Comparison of ENCODE assay signal across 8 cellular contexts in genomic region chr3:88150771-88151170, GRCh38. TPM values are rescaled to one million over a fixed set of nuclear protein-coding genes. Genes with fewer than 3 reads are reported as not detected.
DNase-seq lines count a peak whose midpoint lies in the region; ATAC-seq, FAIRE-seq and TF ChIP-seq lines count a peak whose summit lies in the region.

No MANE protein-coding gene starts in this region.

- TF ChIP-seq POLR2A in A549 (IDR thresholded peaks at IDR 0.05; ENCODE audit: low read length) (no peak), right lobe of liver (IDR thresholded peaks at IDR 0.05) (no peak), uterus (IDR thresholded peaks at IDR 0.05) (no peak)

- DNase-seq in A549 (ENCODE audit: low read depth in 1 of 2, low spot score in 1 of 2) (no peak), astrocyte (ENCODE audit: low read depth) (no peak), right lobe of liver (no peak), uterus (no peak), COLO829 (ENCODE audit: low spot score) (no peak), HuH-7 (ENCODE audit: low spot score) (no peak)

- H4K20me1 ChIP-seq in astrocyte (ENCODE audit: insufficient read depth, low read length): peaks cover 8% of the 10 kb centered on the region

- H2AFZ ChIP-seq in astrocyte (ENCODE audit: low read depth, low read length): no peak overlapping the region

- no peaks in the 10 kb centered on the region for H3K9me3 ChIP-seq in A549
- H3K9me3 ChIP-seq in astrocyte (ENCODE audit: insufficient read depth, low read depth, low read length): no peaks in the 10 kb centered on the region
- no peaks in the 10 kb centered on the region for H3K9me3 ChIP-seq in right lobe of liver
- no peaks in the 10 kb centered on the region for H3K9me3 ChIP-seq in uterus

- peak overlapping the region; percentile 71 for H3K27ac Mint-ChIP-seq in astrocyte (ENCODE audit: unreplicated experiment)

- 3% methylated on average over 7 of the region's 7 CpGs for WGBS in A549 (ENCODE audit: missing lambda C conversion rate)
- 1% methylated on average over 7 of the region's 7 CpGs for WGBS in right lobe of liver (ENCODE audit: insufficient coverage, low coverage, low lambda C conversion rate, missing lambda C conversion rate)

- H3K4me1 Mint-ChIP-seq in astrocyte (ENCODE audit: low read depth, unreplicated experiment): peaks cover 7% of the 10 kb centered on the region

- no peak for TF ChIP-seq EP300 in A549 (IDR thresholded peaks at IDR 0.05)

- H3K4me3 ChIP-seq in A549: peak overlapping the region; percentile 68
- peak overlapping the region; percentile 99 for H3K4me3 ChIP-seq in astrocyte (ENCODE audit: insufficient read depth, low read depth, low read length)
- H3K4me3 ChIP-seq in right lobe of liver: peak overlapping the region; percentile 74 to 86 (median 81)
- peak overlapping the region; percentile 92 to 96 for H3K4me3 ChIP-seq in uterus

- H3K36me3 ChIP-seq in astrocyte (ENCODE audit: insufficient read depth, low read length): peaks cover 13% of the 10 kb centered on the region
- H3K36me3 ChIP-seq in right lobe of liver: peaks cover 0 to 23% (median 2%) of the 10 kb centered on the region in 4 donors
- no peaks in the 10 kb centered on the region for H3K36me3 ChIP-seq in uterus

- POLR2A ChIA-PET in A549 (lab: Yijun Ruan, JAX): interaction anchor here (1.8 kb wide), 1 partner anchor 92 kb away, joined by 5 read pairs; the partner anchor contains the start of gene CGGBP1

- H3K27me3 Mint-ChIP-seq in astrocyte (ENCODE audit: low read depth, unreplicated experiment): no peaks in the 10 kb centered on the region

- no peaks in the 10 kb centered on the region for H3K9me3 Mint-ChIP-seq in astrocyte (ENCODE audit: unreplicated experiment)

- peaks cover 73% of the 10 kb centered on the region for H3K79me2 ChIP-seq in astrocyte (ENCODE audit: insufficient read depth, low read length)

- TF ChIP-seq CTCF in A549 (IDR thresholded peaks at IDR 0.05) (no peak), astrocyte (IDR thresholded peaks at IDR 0.05; ENCODE audit: insufficient read depth, low read depth, low read length) (no peak), right lobe of liver (IDR thresholded peaks at IDR 0.05) (no peak), uterus (IDR thresholded peaks at IDR 0.05) (no peak)

- H3K4me1 ChIP-seq in A549: peaks cover 14% of the 10 kb centered on the region; the same call in 2 of the 3 replicates
- peaks cover 13% of the 10 kb centered on the region for H3K4me1 ChIP-seq in astrocyte (ENCODE audit: insufficient read depth, low read length)
- peaks cover 0 to 20% (median 0%) of the 10 kb centered on the region in 4 donors for H3K4me1 ChIP-seq in right lobe of liver
- H3K4me1 ChIP-seq in uterus: peaks cover 7 to 8% of the 10 kb centered on the region in 2 donors

- H3K9ac ChIP-seq in astrocyte (ENCODE audit: low read length): peak overlapping the region; percentile 99

- CTCF ChIA-PET in A549 (lab: Yijun Ruan, JAX): interaction anchor here (0.9 kb wide), 1 partner anchor 38 kb away, joined by 3 read pairs; no protein-coding TSS in a partner anchor

- peak overlapping the region; percentile 91 to 96 for H3K27ac ChIP-seq in A549
- H3K27ac ChIP-seq in astrocyte (ENCODE audit: low read depth, low read length): peak overlapping the region; percentile 92
- H3K27ac ChIP-seq in right lobe of liver: peak overlapping the region in 2 of 3 donors; percentile 92 to 95
- peak overlapping the region; percentile 90 to 96 for H3K27ac ChIP-seq in uterus

- ATAC-seq in A549 (no peak), HG02610 (IDR thresholded peaks at IDR 0.05; ENCODE audit: unreplicated experiment) (peak; percentile 15), right lobe of liver (no peak), HG02642 (IDR thresholded peaks at IDR 0.05; ENCODE audit: poor library complexity, unreplicated experiment) (no peak)

- FAIRE-seq in A549 (lab: Jason Lieb, UNC) (no peak), astrocyte (lab: Jason Lieb, UNC) (no peak)

- no peaks in the 10 kb centered on the region for H3K36me3 Mint-ChIP-seq in astrocyte (ENCODE audit: low read depth, unreplicated experiment)

- no peak for TF ChIP-seq RAD21 in A549 (conservative IDR thresholded peaks at IDR 0.05 in 1 of 2, IDR thresholded peaks at IDR 0.05 in 1 of 2)

- H3K4me2 ChIP-seq in A549 (peak overlapping the region; percentile 81), astrocyte (ENCODE audit: low read length) (peak overlapping the region; percentile 96)

- intact Hi-C loops in right lobe of liver (cut with DNase I) (no loop called here), uterus (cut with DNase I; ENCODE audit: low total_unique reads) (no loop called here)

- peak overlapping the region; percentile 92 for H3K4me3 Mint-ChIP-seq in astrocyte (ENCODE audit: unreplicated experiment)

- no peaks in the 10 kb centered on the region for H3K27me3 ChIP-seq in astrocyte (ENCODE audit: insufficient read depth, low read length)
- H3K27me3 ChIP-seq in right lobe of liver: no peaks in the 10 kb centered on the region
- H3K27me3 ChIP-seq in uterus: no peaks in the 10 kb centered on the region

TF ChIP-seq in A549, 52 proteins besides CTCF, POLR2A, EP300 and RAD21:
- no peak for TF ChIP-seq KDM1A (IDR thresholded peaks at IDR 0.05; ENCODE audit: low read depth)
- no peak for TF ChIP-seq EHMT2 (IDR thresholded peaks at IDR 0.05; ENCODE audit: low read depth)
- no peak for TF ChIP-seq HDAC2 (IDR thresholded peaks at IDR 0.05)
- TF ChIP-seq BHLHE40 (IDR thresholded peaks at IDR 0.05; ENCODE audit: low read depth, low read length): no peak
- TF ChIP-seq NPAS2 (CRISPR knock-in tag; IDR thresholded peaks at IDR 0.05; ENCODE audit: borderline replicate concordance): no peak
- TF ChIP-seq CBX2 (IDR thresholded peaks at IDR 0.05; ENCODE audit: borderline replicate concordance, low read depth): no peak
- no peak for TF ChIP-seq E2F6 (IDR thresholded peaks at IDR 0.05; ENCODE audit: borderline replicate concordance, low read depth)
- TF ChIP-seq, protein P1, sequence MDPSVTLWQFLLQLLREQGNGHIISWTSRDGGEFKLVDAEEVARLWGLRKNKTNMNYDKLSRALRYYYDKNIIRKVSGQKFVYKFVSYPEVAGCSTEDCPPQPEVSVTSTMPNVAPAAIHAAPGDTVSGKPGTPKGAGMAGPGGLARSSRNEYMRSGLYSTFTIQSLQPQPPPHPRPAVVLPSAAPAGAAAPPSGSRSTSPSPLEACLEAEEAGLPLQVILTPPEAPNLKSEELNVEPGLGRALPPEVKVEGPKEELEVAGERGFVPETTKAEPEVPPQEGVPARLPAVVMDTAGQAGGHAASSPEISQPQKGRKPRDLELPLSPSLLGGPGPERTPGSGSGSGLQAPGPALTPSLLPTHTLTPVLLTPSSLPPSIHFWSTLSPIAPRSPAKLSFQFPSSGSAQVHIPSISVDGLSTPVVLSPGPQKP (IDR thresholded peaks at IDR 0.05; ENCODE audit: low read depth, low read length): no peak
- no peak for TF ChIP-seq RCOR1 (IDR thresholded peaks at IDR 0.05; ENCODE audit: low read depth, low read length)
- no peak for TF ChIP-seq CBX8 (IDR thresholded peaks at IDR 0.05)
- no peak for TF ChIP-seq HES2 (IDR thresholded peaks at IDR 0.05)
- TF ChIP-seq HOXA7 (CRISPR knock-in tag; IDR thresholded peaks at IDR 0.05): no peak

RNA-seq across cellular contexts. Expression of gene C3orf38, which starts 1.0 kb away (rescaled TPM):
- polyA plus RNA-seq in A549 (2011; rRNA removed) (20.6 and 25.0 TPM in 2 replicates), A549 (2017; fragmentation: RNase III; extraction: RNeasy Plus Mini Kit Qiagen cat#74134 plus additional on column Dnase treatment) (16.9 to 18.5 TPM (median 18.2 TPM) in 3 replicates)
- polyA plus RNA-seq in A549 (2012; cell fraction: cytosol; rRNA removed): 4.5 and 4.6 TPM in 2 replicates
- polyA plus RNA-seq in A549 (2012; cell fraction: nucleus; rRNA removed): 1.8 and 2.3 TPM in 2 replicates
- 13.7 and 18.3 TPM in 2 replicates for polyA minus RNA-seq in A549 (2011; rRNA and poly(A)+ RNA removed)
- total RNA-seq in astrocyte (35.0 and 37.9 TPM in 2 replicates), right lobe of liver (10 to 100 TPM in 2 of 6 experiments, 1 to 10 TPM in 4; 7.6 to 10.7 (median 9.0) TPM), uterus (10 to 100 TPM in 3 of 4 donors, 1 to 10 TPM in 1; 6.9 to 60.2 (median 19.0) TPM)
